Comparison of ENCODE assay signal across 21 cellular contexts in the genomic region with DNA sequence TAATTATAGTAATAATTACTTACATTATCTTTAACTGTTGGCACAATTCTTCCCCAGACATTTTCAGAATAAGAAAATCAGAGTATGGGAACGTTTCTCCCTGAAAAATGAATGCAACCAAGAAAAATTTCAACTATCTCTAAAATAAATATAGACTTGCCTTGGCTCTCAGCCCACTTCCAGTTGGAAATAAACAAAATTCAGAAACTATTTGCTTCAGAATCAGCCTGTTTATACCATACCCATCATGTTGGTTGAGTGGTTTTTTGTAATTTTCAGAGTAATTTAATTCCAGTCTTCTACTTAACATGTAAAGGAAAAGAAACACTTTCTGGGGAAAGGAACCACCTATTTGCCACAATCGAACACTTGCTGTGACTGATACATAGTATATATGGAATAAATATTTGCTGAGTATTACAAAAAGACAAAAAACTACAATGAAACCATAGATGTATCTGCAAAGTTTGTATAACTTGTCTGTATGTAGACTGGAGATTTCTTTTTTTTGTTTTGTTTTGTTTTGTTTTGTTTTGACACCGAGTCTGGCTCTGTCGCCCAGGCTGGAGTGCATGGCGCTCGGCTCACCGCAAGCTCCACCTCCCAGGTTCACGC.
DNase-seq lines count a peak whose midpoint lies in the region; ATAC-seq and TF ChIP-seq lines count a peak whose summit lies in the region.
"Had no signal": no experiment of that assay in that cellular context is flagged by ENCODE, and none has a peak within 500 bp of the region (broad histone marks: within the 10 kb centered on the region; RNA-seq: fewer than 3 reads in every experiment).

No MANE protein-coding gene starts in this region.

- peaks cover 27% of the 10 kb centered on the region for H3K4me1 Mint-ChIP-seq in chondrocyte (ENCODE audit: low read depth)
- H3K4me1 Mint-ChIP-seq: activated CD4-positive, alpha-beta T cell treated with anti-CD3 and anti-CD28 coated beads, Interleukin-2, amount 10 ng/mL, durations not matched to agents 7 days and 5 days; naive thymus-derived CD4-positive, alpha-beta T cell had no signal

- H3K27me3 Mint-ChIP-seq in chondrocyte (ENCODE audit: low read depth): no peaks in the 10 kb centered on the region
- H3K27me3 Mint-ChIP-seq: activated CD4-positive, alpha-beta T cell treated with anti-CD3 and anti-CD28 coated beads, Interleukin-2, amount 10 ng/mL, durations not matched to agents 7 days and 5 days had no signal

- no peak overlapping the region for H3K4me3 ChIP-seq in AG10803 (ENCODE audit: low read length)
- H3K4me3 ChIP-seq: BLaER1 treated with 17β-estradiol and CSF1 and Interleukin-3, amounts not matched to agents 10 nM and 100 nM; stomach had no signal

- H3K9me3 Mint-ChIP-seq in chondrocyte (ENCODE audit: low read depth): peaks cover 13% of the 10 kb centered on the region
- H3K9me3 Mint-ChIP-seq: activated CD4-positive, alpha-beta T cell treated with anti-CD3 and anti-CD28 coated beads, Interleukin-2, amount 10 ng/mL, durations not matched to agents 7 days and 5 days; endodermal cell had no signal

- peak; percentile 65 for DNase-seq in AG10803 (ENCODE audit: low read depth)
- DNase-seq in HS-27A (ENCODE audit: low read depth): peak; percentile 29
- DNase-seq in chondrocyte (ENCODE audit: low spot score): no peak
- peak; percentile 35 for DNase-seq in myocyte (ENCODE audit: low read depth)
- no peak for DNase-seq in MV-4-11 (lab: John Stamatoyannopoulos, UW)
- no peak for DNase-seq in DMS153 (lab: John Stamatoyannopoulos, UW)
- no peak for DNase-seq in activated gamma-delta T cell (lab: John Stamatoyannopoulos, UW)
- DNase-seq: activated CD4-positive, alpha-beta T cell treated with anti-CD3 and anti-CD28 coated beads, Interleukin-2, amount 10 ng/mL, durations not matched to agents 7 days and 5 days; anterior cingulate cortex; endodermal cell; foreskin melanocyte; hypothalamus; Kasumi-1; naive thymus-derived CD4-positive, alpha-beta T cell; NCI-H1436 treated with DMSO at 0.1 percent for 48 hours; stimulated activated CD4-positive, alpha-beta T cell treated with anti-CD3 and anti-CD28 coated beads, Interleukin-4, amount 100 ng/mL, for 24 hours; stomach; trophoblast cell had no signal

- no peak for TF ChIP-seq CTCF in AG10803 (conservative IDR thresholded peaks at IDR 0.05; ENCODE audit: low read length)
- no peak for TF ChIP-seq CTCF in chondrocyte (IDR thresholded peaks at IDR 0.05)

- no peak for ATAC-seq in HG03175 (IDR thresholded peaks at IDR 0.05; ENCODE audit: unreplicated experiment)
- ATAC-seq: naive thymus-derived CD4-positive, alpha-beta T cell; Right ventricle myocardium inferior had no signal

- peak overlapping the region; percentile 81 for H3K27ac Mint-ChIP-seq in chondrocyte (ENCODE audit: unreplicated experiment)
- H3K27ac Mint-ChIP-seq: activated CD4-positive, alpha-beta T cell treated with anti-CD3 and anti-CD28 coated beads, Interleukin-2, amount 10 ng/mL, durations not matched to agents 7 days and 5 days; endodermal cell; naive thymus-derived CD4-positive, alpha-beta T cell had no signal

- H3K4me3 Mint-ChIP-seq in chondrocyte (ENCODE audit: unreplicated experiment): no peak overlapping the region
- H3K4me3 Mint-ChIP-seq: activated CD4-positive, alpha-beta T cell treated with anti-CD3 and anti-CD28 coated beads, Interleukin-2, amount 10 ng/mL, durations not matched to agents 7 days and 5 days; endodermal cell; naive thymus-derived CD4-positive, alpha-beta T cell had no signal

- peaks cover 2% of the 10 kb centered on the region for H3K36me3 Mint-ChIP-seq in chondrocyte (ENCODE audit: low read depth)
- H3K36me3 Mint-ChIP-seq: naive thymus-derived CD4-positive, alpha-beta T cell had no signal

Comparison
In these comparisons a context has a peak if more than half of its experiments do, and no peak if none do; other contexts are left out.
1. DNase-seq: peak in AG10803 (single experiment), HS-27A (single experiment) and myocyte (single experiment); none in chondrocyte (single experiment), MV-4-11 (single experiment), DMS153 (single experiment) and activated gamma-delta T cell (single experiment).